ENCODE assay signal across 8 cellular contexts in the genomic region with DNA sequence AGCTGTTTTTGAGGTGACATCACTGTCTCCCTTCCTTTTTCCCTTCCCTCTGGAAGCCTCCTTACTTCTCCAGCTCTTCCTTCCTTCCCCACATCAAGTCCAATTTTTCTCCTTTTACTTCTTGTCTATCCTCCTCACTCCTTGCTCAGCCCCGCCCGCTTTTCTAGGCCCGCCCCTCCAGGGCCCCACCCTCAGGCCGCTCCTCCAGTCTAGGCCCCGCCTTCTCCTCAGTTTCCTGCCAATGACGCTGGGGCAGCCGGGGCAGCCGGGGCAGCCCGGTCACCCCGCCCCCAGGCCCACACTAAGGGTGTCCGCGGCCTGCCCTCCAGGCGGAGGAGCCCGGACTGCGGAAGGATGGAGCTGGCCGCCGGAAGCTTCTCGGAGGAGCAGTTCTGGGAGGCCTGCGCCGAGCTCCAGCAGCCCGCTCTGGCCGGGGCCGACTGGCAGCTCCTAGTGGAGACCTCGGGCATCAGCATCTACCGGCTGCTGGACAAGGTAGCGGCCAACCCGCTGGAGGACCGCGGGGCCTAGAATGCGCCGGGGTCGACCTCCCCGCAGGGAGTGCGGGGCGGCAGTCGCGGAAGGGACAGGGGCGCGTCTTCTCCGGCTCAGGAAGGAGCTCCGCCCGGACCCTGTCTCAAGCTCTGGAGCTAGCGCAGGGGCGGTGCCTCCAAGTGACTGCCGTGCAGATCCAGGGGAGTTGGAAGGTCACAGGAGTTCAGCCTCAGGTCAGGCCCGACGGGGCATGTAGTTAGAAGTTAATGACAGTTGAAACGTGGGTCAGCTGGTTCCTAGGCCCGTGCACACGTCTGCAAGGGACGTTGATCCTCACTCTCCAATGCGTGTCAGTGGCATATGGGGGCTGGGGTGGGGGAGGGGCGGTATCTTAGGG.
A peak's percentile ranks its signal among the peaks of the same experiment; 100 is the strongest.
DNase-seq lines count a peak whose midpoint lies in the region; ATAC-seq lines count a peak whose summit lies in the region.

PCTP (plus strand) TSS at position 302 of the 892 bp plus-strand sequence; CDS start at position 355, 53 bp downstream.

- no peaks in the 10 kb centered on the region for H3K9me3 Mint-ChIP-seq in central memory CD8-positive, alpha-beta T cell

- H3K27me3 Mint-ChIP-seq in central memory CD8-positive, alpha-beta T cell: peaks cover 31% of the 10 kb centered on the region

- H3K4me1 Mint-ChIP-seq in central memory CD8-positive, alpha-beta T cell: peaks cover 22% of the 10 kb centered on the region

- H3K4me3 Mint-ChIP-seq in central memory CD8-positive, alpha-beta T cell: peak within 1 kb of the TSS; percentile 73

- H3K27ac Mint-ChIP-seq in central memory CD8-positive, alpha-beta T cell (ENCODE audit: low read depth): peak within 1 kb of the TSS; percentile 4

- DNase-seq in NCI-H1417 (lab: John Stamatoyannopoulos, UW): peak; percentile 4 to 79 (median 20)
- no peak for DNase-seq in NCI-H1417 treated with DMSO at 0.1 percent for 48 hours (lab: John Stamatoyannopoulos, UW)
- DNase-seq in NCI-H2171 treated with DMSO at 0.1 percent for 48 hours (lab: John Stamatoyannopoulos, UW): peak; percentile 69
- DNase-seq in activated CD4-positive, CD25-positive, alpha-beta regulatory T cell (lab: John Stamatoyannopoulos, UW): peak; percentile 60 to 64 (median 63)
- peak; percentile 61 to 67 for DNase-seq in central memory CD8-positive, alpha-beta T cell (ENCODE audit: low spot score in 2 of 2)
- peak; percentile 96 for DNase-seq in iris pigment epithelial cell (ENCODE audit: low read depth)
- peak; percentile 83 for DNase-seq in stimulated activated CD4-positive, alpha-beta T cell treated with anti-CD3 and anti-CD28 coated beads, Interleukin-12 subunit alpha, Interleukin-12 subunit beta, amount 100 ng/mL, for 4 hours

- no peaks in the 10 kb centered on the region for H3K36me3 Mint-ChIP-seq in central memory CD8-positive, alpha-beta T cell (ENCODE audit: insufficient read depth)

- ATAC-seq in HG02970 (IDR thresholded peaks at IDR 0.05; ENCODE audit: low FRiP score, unreplicated experiment): peak; percentile 99
- ATAC-seq in central memory CD8-positive, alpha-beta T cell (replicated peaks; ENCODE audit: extremely low read depth, poor library complexity, severe bottlenecking): peak; percentile 90
